ENCODE assay signal across 9 cellular contexts in genomic region chr4:113673450-113673849, GRCh38.
DNase-seq lines count a peak whose midpoint lies in the region; ATAC-seq and TF ChIP-seq lines count a peak whose summit lies in the region.
"Had no signal": no experiment of that assay in that cellular context is flagged by ENCODE, and none has a peak within 500 bp of the region (broad histone marks: within the 10 kb centered on the region; RNA-seq: fewer than 3 reads in every experiment).

No MANE protein-coding gene starts in this region.

- H3K36me3 ChIP-seq in PC-3 (ENCODE audit: low read depth, low read length), result no peaks in the 10 kb centered on the region
- H3K36me3 ChIP-seq in brain microvascular endothelial cell (replicated peaks), result no peaks in the 10 kb centered on the region
- H3K36me3 ChIP-seq: neutrophil had no signal

- no TSS peak for BruUV-seq in PC-3 (replicated peaks; lab: Mats Ljungman, UMichigan)

- H4K20me1 ChIP-seq in PC-3 (ENCODE audit: low read length), result no peaks in the 10 kb centered on the region

- H3K79me2 ChIP-seq in PC-3 (ENCODE audit: low read length), result no peaks in the 10 kb centered on the region

- in situ Hi-C loops in brain microvascular endothelial cell (cut with HindIII; ENCODE audit: low pct_ligation_motif_present, low sequenced_read_pairs), result no loop called here

- H3K9me3 ChIP-seq in PC-3 (ENCODE audit: low read length), result no peaks in the 10 kb centered on the region
- H3K9me3 ChIP-seq: neutrophil had no signal

- H3K4me1 ChIP-seq in PC-3 (ENCODE audit: insufficient read depth, low read length), result peaks cover 16% of the 10 kb centered on the region

- intact Hi-C loops in PC-3 (cut with micrococcal nuclease), result no loop called here

- H3K9ac ChIP-seq in PC-3 (ENCODE audit: low read length), result no peak overlapping the region

- POLR2A ChIA-PET in PC-3 (lab: Charles Lee; ENCODE audit: unreplicated experiment), result no interaction called here

- H3K27ac ChIP-seq in PC-3 (ENCODE audit: low read length), result no peak overlapping the region
- H3K27ac ChIP-seq in brain microvascular endothelial cell, result no peak overlapping the region
- H3K27ac ChIP-seq: neutrophil had no signal

- H3K27me3 ChIP-seq in PC-3 (ENCODE audit: low read length), result no peaks in the 10 kb centered on the region
- H3K27me3 ChIP-seq in brain microvascular endothelial cell (replicated peaks), result no peaks in the 10 kb centered on the region
- H3K27me3 ChIP-seq: neutrophil had no signal

- CTCF ChIA-PET in PC-3 (lab: Charles Lee), result no interaction called here

- no peak overlapping the region for H3K4me2 ChIP-seq in PC-3 (ENCODE audit: low read length)

- DNase-seq in activated naive CD4-positive, alpha-beta T cell treated with Interleukin-2 at 50 U/mL for 16 hours, result peak; percentile 30
- DNase-seq in activated naive CD4-positive, alpha-beta T cell (lab: John Stamatoyannopoulos, UW), result no peak
- DNase-seq in PC-3 (peak; percentile 53), cerebellar cortex (ENCODE audit: low spot score) (peak; percentile 30), brain microvascular endothelial cell (no peak), midbrain (lab: John Stamatoyannopoulos, UW) (no peak)
- DNase-seq in stimulated activated CD4-positive, alpha-beta T cell treated with anti-CD3 and anti-CD28 coated beads, TNF-alpha, amount 100 ng/mL, for 48 hours (ENCODE audit: low read depth in 3 of 3), result peak; percentile 8 to 32 (median 23)

- H3K9me2 ChIP-seq in PC-3 (replicated peaks; ENCODE audit: low read length), result no peaks in the 10 kb centered on the region

- H2AFZ ChIP-seq in PC-3 (ENCODE audit: low read length), result no peak overlapping the region

- H3K4me3 ChIP-seq in PC-3 (ENCODE audit: low read length) (no peak overlapping the region), brain microvascular endothelial cell (ENCODE audit: low read depth, low read length) (no peak overlapping the region)

- ATAC-seq in HG02759 (IDR thresholded peaks at IDR 0.05; ENCODE audit: unreplicated experiment) (peak; percentile 99), PC-3 (peak; percentile 63)

- H3F3A ChIP-seq in PC-3 (ENCODE audit: low read length, unreplicated experiment), result no peaks in the 10 kb centered on the region

- no peak for TF ChIP-seq CTCF in PC-3 (conservative IDR thresholded peaks at IDR 0.05; ENCODE audit: low read depth, low read length)
- no peak for TF ChIP-seq CTCF in brain microvascular endothelial cell (IDR thresholded peaks at IDR 0.05; ENCODE audit: low read depth, low read length, missing control alignments)

Comparison
In these comparisons a context has a peak if more than half of its experiments do, and no peak if none do; other contexts are left out.
1. DNase-seq: peak in activated naive CD4-positive, alpha-beta T cell treated with Interleukin-2 at 50 U/mL for 16 hours (single experiment), PC-3 (single experiment), cerebellar cortex (single experiment) and stimulated activated CD4-positive, alpha-beta T cell treated with anti-CD3 and anti-CD28 coated beads, TNF-alpha, amount 100 ng/mL, for 48 hours (3 of 3); none in activated naive CD4-positive, alpha-beta T cell (0 of 4), brain microvascular endothelial cell (single experiment) and midbrain (single experiment).